Comparison of ENCODE assay signal across 8 cellular contexts in genomic region chrY:19744381-19745378, GRCh38. TPM values are rescaled to one million over a fixed set of nuclear protein-coding genes. Genes with fewer than 3 reads are reported as not detected.
DNase-seq lines count a peak whose midpoint lies in the region; TF ChIP-seq lines count a peak whose summit lies in the region.

Gene KDM5D, minus strand, starts transcription at chrY:19744726. Its CDS starts 192 bp downstream, at chrY:19744534.

- TF ChIP-seq EP300 in suprapubic skin (IDR thresholded peaks at IDR 0.05) = no peak

- WGBS in liver = under 1% methylated on average over 52 of the region's 52 CpGs
- no CpG with 5 or more reads among the region's 52 CpGs for WGBS in suprapubic skin

- no peak for TF ChIP-seq POLR2A in suprapubic skin (IDR thresholded peaks at IDR 0.05)

- H3K4me3 ChIP-seq in liver (ENCODE audit: low read depth in 1 of 3, low read length in 3 of 3) = peak within 1 kb of the TSS in 2 of 3 donors; percentile 58 to 70
- H3K4me3 ChIP-seq in suprapubic skin = peak within 1 kb of the TSS; percentile 57

- TF ChIP-seq CTCF in liver (IDR thresholded peaks at IDR 0.05; ENCODE audit: low read depth, low read length, missing input control) (no peak), suprapubic skin (IDR thresholded peaks at IDR 0.05) (no peak)

- H3K36me3 Mint-ChIP-seq in activated naive CD8-positive, alpha-beta T cell = peaks cover 10% of the 10 kb centered on the region

- no peaks in the 10 kb centered on the region for H3K9me3 ChIP-seq in liver (ENCODE audit: control insufficient read depth in 4 of 4, low read length in 3 of 4)
- no peaks in the 10 kb centered on the region for H3K9me3 ChIP-seq in suprapubic skin

- no peaks in the 10 kb centered on the region for H3K9me3 Mint-ChIP-seq in activated naive CD8-positive, alpha-beta T cell (ENCODE audit: low read depth)

- DNase-seq in NCI-H1092 treated with DMSO at 0.1 percent for 48 hours (lab: John Stamatoyannopoulos, UW) (peak; percentile 57), NCI-H1092 (lab: John Stamatoyannopoulos, UW) (no peak), NCI-H2171 (lab: John Stamatoyannopoulos, UW) (peak; percentile 56), suprapubic skin (ENCODE audit: low spot score in 2 of 2) (no peak), retina (no peak), NCI-H1417 treated with DMSO at 0.1 percent for 48 hours (lab: John Stamatoyannopoulos, UW) (no peak)

- H3K9ac ChIP-seq in liver (ENCODE audit: low read depth in 1 of 2, low read length in 2 of 2) = peak within 1 kb of the TSS in 1 of 2 donors; percentile 81

- peak within 1 kb of the TSS; percentile 96 for H3K4me3 Mint-ChIP-seq in activated naive CD8-positive, alpha-beta T cell

- no peak for TF ChIP-seq RAD21 in liver (IDR thresholded peaks at IDR 0.05)

- H3K4me1 ChIP-seq in liver (ENCODE audit: control insufficient read depth in 4 of 4, insufficient read depth in 4 of 4, low read length in 3 of 4) = no peaks in the 10 kb centered on the region
- no peaks in the 10 kb centered on the region for H3K4me1 ChIP-seq in suprapubic skin

- H3K27me3 ChIP-seq in liver (ENCODE audit: control insufficient read depth in 4 of 4, insufficient read depth in 4 of 4, low read length in 3 of 4) = no peaks in the 10 kb centered on the region
- H3K27me3 ChIP-seq in suprapubic skin = no peaks in the 10 kb centered on the region

- H3K27ac Mint-ChIP-seq in activated naive CD8-positive, alpha-beta T cell = peak within 1 kb of the TSS; percentile 97

- H3K27ac ChIP-seq in liver (ENCODE audit: low read depth in 1 of 2, low read length in 2 of 2) (peak within 1 kb of the TSS in 1 of 2 donors; percentile 65), suprapubic skin (peak within 1 kb of the TSS; percentile 87)

- H3K4me1 Mint-ChIP-seq in activated naive CD8-positive, alpha-beta T cell (ENCODE audit: low read depth) = peaks cover 34% of the 10 kb centered on the region

- H3K36me3 ChIP-seq in liver (ENCODE audit: control insufficient read depth in 4 of 4, insufficient read depth in 3 of 4, low read depth in 1 of 4, low read length in 3 of 4) (peaks cover 0 to 7% (median 0%) of the 10 kb centered on the region in 4 donors), suprapubic skin (peaks cover 9% of the 10 kb centered on the region)

- no peaks in the 10 kb centered on the region for H3K27me3 Mint-ChIP-seq in activated naive CD8-positive, alpha-beta T cell

TF ChIP-seq in liver, 16 proteins besides CTCF, POLR2A, EP300 and RAD21:
- TF ChIP-seq HNF4A (conservative IDR thresholded peaks at IDR 0.05) (no peak), FOXA2 (IDR thresholded peaks at IDR 0.05) (no peak), FOXA1 (IDR thresholded peaks at IDR 0.05) (no peak), YY1 (IDR thresholded peaks at IDR 0.05) (peak; percentile 95), ATF3 (IDR thresholded peaks at IDR 0.05) (no peak), ZBTB33 (IDR thresholded peaks at IDR 0.05) (no peak), JUND (IDR thresholded peaks at IDR 0.05) (peak in 1 of 2 donors; percentile 8), MAX (IDR thresholded peaks at IDR 0.05) (peak; percentile 37), EGR1 (IDR thresholded peaks at IDR 0.05; ENCODE audit: low read depth in 2 of 2) (peak in 1 of 2 donors; percentile 32), REST (IDR thresholded peaks at IDR 0.05) (no peak), GABPA (IDR thresholded peaks at IDR 0.05 in 1 of 2, conservative IDR thresholded peaks at IDR 0.05 in 1 of 2) (no peak), RXRA (IDR thresholded peaks at IDR 0.05) (no peak), TAF1 (conservative IDR thresholded peaks at IDR 0.05) (no peak), NR2F2 (IDR thresholded peaks at IDR 0.05) (no peak)

RNA-seq across cellular contexts. Expression of gene KDM5D, which starts in this region (rescaled TPM):
- total RNA-seq in liver = 10 to 100 TPM in 1 of 2 donors, not detected in 1; 26.4 TPM
- 1 to 10 TPM in 1 of 2 donors, not detected in 1; 6.1 TPM for polyA plus RNA-seq in liver
- total RNA-seq in suprapubic skin = 10 to 100 TPM in 2 of 4 donors, under 1 TPM in 2; 0.19 to 47.8 (median 21.5) TPM

Comparison
In these comparisons a context has a peak if more than half of its experiments do, and no peak if none do; other contexts are left out.
1. DNase-seq: peak in NCI-H1092 treated with DMSO at 0.1 percent for 48 hours (single experiment) and NCI-H2171 (single experiment); none in NCI-H1092 (single experiment), suprapubic skin (0 of 2), retina (single experiment) and NCI-H1417 treated with DMSO at 0.1 percent for 48 hours (single experiment).